In genomic region chr6:42746452-42747400, GRCh38 we compare ENCODE assay signal across 8 cellular contexts.
DNase-seq lines count a peak whose midpoint lies in the region; ATAC-seq and TF ChIP-seq lines count a peak whose summit lies in the region.

No MANE protein-coding gene starts in this region.

- TF ChIP-seq CTCF in AG04449 (IDR thresholded peaks at IDR 0.05; ENCODE audit: insufficient read depth, low read length, missing control alignments): no peak

- peak; percentile 60 for DNase-seq in AG04449 (ENCODE audit: low read depth, low spot score)
- peak; percentile 88 for DNase-seq in NCI-H345 (lab: John Stamatoyannopoulos, UW)
- peak; percentile 48 for DNase-seq in activated CD4-positive, CD25-positive, alpha-beta regulatory T cell treated with anti-CD3 and anti-CD28 coated beads, Interleukin-2, amount 50 U/mL, for 16 hours (ENCODE audit: low read depth, low spot score)
- peak; percentile 78 for DNase-seq in central memory CD4-positive, alpha-beta T cell
- peak; percentile 98 for DNase-seq in islet precursor cell
- DNase-seq in stimulated activated CD4-positive, alpha-beta T cell treated with anti-CD3 and anti-CD28 coated beads, Interleukin-12 subunit alpha, Interleukin-12 subunit beta, amount 100 ng/mL, for 24 hours (ENCODE audit: low read depth in 2 of 2): peak; percentile 62 to 72

- peak; percentile 51 for ATAC-seq in GM18873 (IDR thresholded peaks at IDR 0.05; ENCODE audit: low FRiP score, unreplicated experiment)
- ATAC-seq in HG03135 (IDR thresholded peaks at IDR 0.05; ENCODE audit: unreplicated experiment): peak; percentile 47

- peak overlapping the region; percentile 78 for H3K4me3 ChIP-seq in AG04449 (ENCODE audit: low read depth, low read length)

- CTCF ChIA-PET in AG04449 (lab: Yijun Ruan, JAX): interaction anchor here (0.6 to 1.9 kb wide), 8 partner anchors 12 to 131 kb away, joined by 3 to 7 read pairs (median 3); no protein-coding TSS in a partner anchor

- POLR2A ChIA-PET in AG04449 (lab: Yijun Ruan, JAX): interaction anchor here (0.6 to 2.2 kb wide), 13 partner anchors 15 to 883 kb away, joined by 3 to 26 read pairs (median 5); partner anchors contain the start of genes BICRAL and RPL7L1

Comparison
In these comparisons a context has a peak if more than half of its experiments do, and no peak if none do; other contexts are left out.
1. Peak in every context shown above with its lines: DNase-seq, ATAC-seq and H3K4me3 ChIP-seq.
2. DNase-seq: peak in every context shown above with its lines; median percentile 98 in islet precursor cell; 88 in NCI-H345; 78 in central memory CD4-positive, alpha-beta T cell; 67 in stimulated activated CD4-positive, alpha-beta T cell treated with anti-CD3 and anti-CD28 coated beads, Interleukin-12 subunit alpha, Interleukin-12 subunit beta, amount 100 ng/mL, for 24 hours; 60 in AG04449; 48 in activated CD4-positive, CD25-positive, alpha-beta regulatory T cell treated with anti-CD3 and anti-CD28 coated beads, Interleukin-2, amount 50 U/mL, for 16 hours.